In genomic region chr11:3995949-3996554, GRCh38 we compare ENCODE assay signal across 2 cellular contexts.
TF ChIP-seq lines count a peak whose summit lies in the region.

No MANE protein-coding gene starts in this region.

TF ChIP-seq in HEK293, 187 proteins besides CTCF, POLR2A, EP300 and RAD21 (continued from another document and continues in another):
- TF ChIP-seq ATF2 (tag by site-specific recombination; IDR thresholded peaks at IDR 0.05; ENCODE audit: low read depth) (0 out of 2 replicates have a peak, but pooled peaks have one; percentile 36), ZBTB48 (tag by site-specific recombination; IDR thresholded peaks at IDR 0.05) (no peak), ZNF146 (tag by site-specific recombination; IDR thresholded peaks at IDR 0.05) (no peak), ZNF398 (tag by site-specific recombination; IDR thresholded peaks at IDR 0.05) (0 out of 2 replicates have a peak, but pooled peaks have one; percentile 13), ZNF404 (tag by site-specific recombination; IDR thresholded peaks at IDR 0.05) (no peak), ZNF280D (tag by site-specific recombination; IDR thresholded peaks at IDR 0.05) (no peak), SETDB1 (IDR thresholded peaks at IDR 0.05; ENCODE audit: insufficient read length, low read length) (peak; percentile 30), ZNF341 (tag by site-specific recombination; IDR thresholded peaks at IDR 0.05; ENCODE audit: low read depth) (no peak), KLF7 (tag by site-specific recombination; IDR thresholded peaks at IDR 0.05; ENCODE audit: borderline replicate concordance) (no peak), ZNF112 (tag by site-specific recombination; IDR thresholded peaks at IDR 0.05) (no peak), INSM2 (tag by site-specific recombination; IDR thresholded peaks at IDR 0.05) (no peak), ZNF626 (tag by site-specific recombination; IDR thresholded peaks at IDR 0.05) (no peak), PBX3 (CRISPR knock-in tag; IDR thresholded peaks at IDR 0.05) (no peak), ZFP69B (tag by site-specific recombination; IDR thresholded peaks at IDR 0.05) (no peak), ZNF629 (tag by site-specific recombination; IDR thresholded peaks at IDR 0.05) (peak; percentile 79)

TF ChIP-seq in HepG2, 621 proteins besides CTCF, POLR2A, EP300 and RAD21 (continued from another document):
- TF ChIP-seq ATF2 (CRISPR knock-in tag; IDR thresholded peaks at IDR 0.05) (no peak), ZNF570 (CRISPR knock-in tag; IDR thresholded peaks at IDR 0.05; ENCODE audit: borderline replicate concordance) (no peak), ISL2 (CRISPR knock-in tag; IDR thresholded peaks at IDR 0.05) (no peak), FOXA1 (IDR thresholded peaks at IDR 0.05) (no peak), FOXA1 (CRISPR knock-in tag; IDR thresholded peaks at IDR 0.05) (no peak), JUND (CRISPR knock-in tag; IDR thresholded peaks at IDR 0.05) (no peak), ATF4 (CRISPR knock-in tag; IDR thresholded peaks at IDR 0.05) (no peak), ZNF10 (CRISPR knock-in tag; IDR thresholded peaks at IDR 0.05; ENCODE audit: borderline replicate concordance, low read depth) (no peak), ZNF792 (CRISPR knock-in tag; IDR thresholded peaks at IDR 0.05) (no peak), CREM (IDR thresholded peaks at IDR 0.05) (no peak), CREM (CRISPR knock-in tag; IDR thresholded peaks at IDR 0.05) (no peak), KLF12 (CRISPR knock-in tag; IDR thresholded peaks at IDR 0.05; ENCODE audit: borderline replicate concordance) (no peak), KDM3A (CRISPR knock-in tag; IDR thresholded peaks at IDR 0.05; ENCODE audit: low read depth) (no peak), RAD51 (IDR thresholded peaks at IDR 0.05; ENCODE audit: borderline replicate concordance) (no peak), CC2D1A (CRISPR knock-in tag; IDR thresholded peaks at IDR 0.05) (no peak), DZIP1 (CRISPR knock-in tag; IDR thresholded peaks at IDR 0.05) (no peak), ZNF775 (CRISPR knock-in tag; IDR thresholded peaks at IDR 0.05; ENCODE audit: borderline replicate concordance) (no peak), BCLAF1 (IDR thresholded peaks at IDR 0.05) (no peak), FOXM1 (CRISPR knock-in tag; IDR thresholded peaks at IDR 0.05) (no peak), MTF2 (CRISPR knock-in tag; IDR thresholded peaks at IDR 0.05; ENCODE audit: borderline replicate concordance) (no peak)
